ENCODE assay signal across 23 cellular contexts in the genomic region with DNA sequence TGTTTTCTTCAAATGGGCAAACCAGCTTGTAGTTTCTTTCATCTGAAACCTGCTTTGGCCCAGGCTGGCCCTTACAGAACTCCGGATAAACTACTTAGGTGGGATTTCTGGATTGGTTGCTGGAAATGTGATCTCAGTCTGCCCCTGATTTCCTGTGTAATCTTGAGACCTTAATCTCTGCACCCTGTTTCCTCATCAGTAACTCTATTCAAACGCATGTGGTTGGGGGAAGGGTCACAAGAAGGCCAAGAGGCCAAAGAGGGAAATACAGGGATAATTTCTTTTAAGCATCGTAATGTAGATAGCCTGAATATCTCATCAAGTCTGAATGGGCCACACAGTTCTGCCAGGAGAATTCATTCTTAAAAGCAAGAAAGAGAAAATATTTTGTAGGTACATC.
"Had no signal": no experiment of that assay in that cellular context is flagged by ENCODE, and none has a peak within 500 bp of the region (broad histone marks: within the 10 kb centered on the region; RNA-seq: fewer than 3 reads in every experiment).

No MANE protein-coding gene starts in this region.

- H3K36me3 ChIP-seq: breast epithelium, lower lobe of right lung, neutrophil, ovary, prostate gland, thyroid gland had no signal

- H3K4me1 ChIP-seq: breast epithelium, lower lobe of right lung, prostate gland, thyroid gland had no signal

- H3K9me3 ChIP-seq: prostate gland, thyroid gland had no signal

- H3K4me3 ChIP-seq: breast epithelium, lower lobe of right lung, ovary, prostate gland, thyroid gland had no signal

- H3K27me3 ChIP-seq: breast epithelium, neutrophil, ovary, thyroid gland had no signal

- DNase-seq: activated naive CD4-positive, alpha-beta T cell treated with Interleukin-2 at 50 U/mL for 16 hours; activated naive CD8-positive, alpha-beta T cell treated with anti-CD3 and anti-CD28 coated beads for 36 hours; activated T-cell treated with anti-CD3 and anti-CD28 coated beads, Interleukin-2, amount 50 U/mL, for 4 hours; amniotic stem cell; effector memory CD4-positive, alpha-beta T cell; glutamatergic neuron; hippocampal formation; islet precursor cell; left cardiac atrium; lower lobe of right lung; natural killer cell; ovary; stimulated activated CD4-positive, alpha-beta T cell treated with anti-CD3 and anti-CD28 coated beads, Interleukin-4, amount 100 ng/mL, for 24 hours; stimulated activated naive CD8-positive, alpha-beta T cell treated with anti-CD3 and anti-CD28 coated beads, Interleukin-15, Interleukin-2, amounts not matched to agents 100 U/mL and 50 U/mL, for 24 hours; substantia nigra; T-cell; thyroid gland had no signal

- H3K4me3 Mint-ChIP-seq: activated naive CD8-positive, alpha-beta T cell treated with anti-CD3 and anti-CD28 coated beads for 36 hours; activated T-cell treated with anti-CD3 and anti-CD28 coated beads, Interleukin-2, amount 50 U/mL, for 4 hours; central memory CD8-positive, alpha-beta T cell; natural killer cell; T-cell; T-helper 2 cell treated with Interferon-gamma antibody and Interleukin-4, amounts not matched to agents 5 μg/mL and 100 μg/mL, for 36 hours had no signal

- ATAC-seq: activated T-cell treated with anti-CD3 and anti-CD28 coated beads, Interleukin-2, amount 50 U/mL, for 4 hours; esophagus mucosa; left cardiac atrium; lower lobe of right lung; natural killer cell; stimulated activated naive CD8-positive, alpha-beta T cell treated with anti-CD3 and anti-CD28 coated beads, Interleukin-15, Interleukin-2, amounts not matched to agents 100 U/mL and 50 U/mL, for 24 hours; T-cell had no signal

- H3K27ac Mint-ChIP-seq: activated naive CD8-positive, alpha-beta T cell treated with anti-CD3 and anti-CD28 coated beads for 36 hours; natural killer cell; T-cell; T-helper 2 cell treated with Interferon-gamma antibody and Interleukin-4, amounts not matched to agents 5 μg/mL and 100 μg/mL, for 36 hours had no signal

- H3K4me1 Mint-ChIP-seq: activated naive CD8-positive, alpha-beta T cell treated with anti-CD3 and anti-CD28 coated beads for 36 hours; central memory CD8-positive, alpha-beta T cell; natural killer cell; T-cell had no signal

- H3K27ac ChIP-seq: breast epithelium, lower lobe of right lung, neutrophil, ovary, prostate gland, thyroid gland had no signal

- H3K27me3 Mint-ChIP-seq: central memory CD8-positive, alpha-beta T cell had no signal

- H3K36me3 Mint-ChIP-seq: T-cell had no signal
